In genomic region chr1:181090653-181091126, GRCh38 we compare ENCODE assay signal across 8 cellular contexts. TPM values are rescaled to one million over a fixed set of nuclear protein-coding genes. Genes with fewer than 3 reads are reported as not detected.
DNase-seq lines count a peak whose midpoint lies in the region; ATAC-seq and TF ChIP-seq lines count a peak whose summit lies in the region.

No MANE protein-coding gene starts in this region.

- H3K27me3 Mint-ChIP-seq in activated T-cell treated with anti-CD3 and anti-CD28 coated beads, Interleukin-2, amount 50 U/mL, for 24 hours, result no peaks in the 10 kb centered on the region

- H3K27ac ChIP-seq in hepatocyte, result peak overlapping the region; percentile 76

- no peak for TF ChIP-seq CTCF in hepatocyte (IDR thresholded peaks at IDR 0.05; ENCODE audit: poor library complexity)
- TF ChIP-seq CTCF in GM10266 (IDR thresholded peaks at IDR 0.05; ENCODE audit: control insufficient read depth, insufficient read depth, low read depth, missing control alignments), result no peak

- peaks cover 45% of the 10 kb centered on the region for H3K79me2 ChIP-seq in hepatocyte

- no peaks in the 10 kb centered on the region for H3K27me3 ChIP-seq in hepatocyte

- H3K36me3 ChIP-seq in hepatocyte (replicated peaks; ENCODE audit: insufficient read depth, low read depth), result no peaks in the 10 kb centered on the region

- H3K9me3 ChIP-seq in hepatocyte (ENCODE audit: low read depth), result no peaks in the 10 kb centered on the region

- peak overlapping the region; percentile 99 for H3K4me3 Mint-ChIP-seq in activated T-cell treated with anti-CD3 and anti-CD28 coated beads, Interleukin-2, amount 50 U/mL, for 24 hours

- DNase-seq in ACHN, result peak; percentile 23
- DNase-seq in HT1080 (ENCODE audit: low read depth), result peak; percentile 41
- DNase-seq in activated T-cell treated with anti-CD3 and anti-CD28 coated beads, Interleukin-2, amount 50 U/mL, for 24 hours, result no peak
- DNase-seq in hepatocyte (ENCODE audit: low spot score), result no peak
- peak; percentile 31 for DNase-seq in stimulated activated CD4-positive, alpha-beta T cell treated with anti-CD3 and anti-CD28 coated beads, Interleukin-4, amount 100 ng/mL, for 1 hour
- DNase-seq in GM10266 (ENCODE audit: extremely low spot score), result no peak
- DNase-seq in islet precursor cell, result no peak

- no peaks in the 10 kb centered on the region for H3K9me2 ChIP-seq in hepatocyte (replicated peaks; ENCODE audit: insufficient read depth)

- peaks cover 63% of the 10 kb centered on the region for H3K36me3 Mint-ChIP-seq in activated T-cell treated with anti-CD3 and anti-CD28 coated beads, Interleukin-2, amount 50 U/mL, for 24 hours (ENCODE audit: low read depth)

- H3K4me1 ChIP-seq in hepatocyte (ENCODE audit: insufficient read depth), result peaks cover 26% of the 10 kb centered on the region

- H3K4me1 Mint-ChIP-seq in activated T-cell treated with anti-CD3 and anti-CD28 coated beads, Interleukin-2, amount 50 U/mL, for 24 hours (ENCODE audit: low read depth), result peaks cover 51% of the 10 kb centered on the region

- H3K4me3 ChIP-seq in hepatocyte, result peak overlapping the region; percentile 89

- in situ Hi-C loops in ACHN (cut with HindIII; ENCODE audit: low pct_ligation_motif_present, low pct_unique_long_range_greater_than_20kb, low sequenced_read_pairs), result no loop called here

- peak overlapping the region; percentile 1 for H2AFZ ChIP-seq in hepatocyte

- H3K4me2 ChIP-seq in hepatocyte, result peak overlapping the region; percentile 73

- H3K27ac Mint-ChIP-seq in activated T-cell treated with anti-CD3 and anti-CD28 coated beads, Interleukin-2, amount 50 U/mL, for 24 hours, result peak overlapping the region; percentile 99

- 19% methylated on average over 9 of the region's 9 CpGs for WGBS in hepatocyte (ENCODE audit: low lambda C conversion rate, missing lambda C conversion rate)

- H3K9me3 Mint-ChIP-seq in activated T-cell treated with anti-CD3 and anti-CD28 coated beads, Interleukin-2, amount 50 U/mL, for 24 hours, result no peaks in the 10 kb centered on the region

- H4K20me1 ChIP-seq in hepatocyte (ENCODE audit: insufficient read depth, poor library complexity, severe bottlenecking), result peaks cover 9% of the 10 kb centered on the region

- ATAC-seq in HG03159 (IDR thresholded peaks at IDR 0.05; ENCODE audit: unreplicated experiment), result no peak

RNA-seq across cellular contexts. Expression of gene IER5, which starts 2.2 kb away (rescaled TPM):
- total RNA-seq in HT1080 (2014; rRNA removed; shearing (Covaris generic)), result 27.6 and 29.8 TPM in 2 replicates
- polyA plus RNA-seq in HT1080 (2015; cell fraction: cytosol; rRNA removed), result 23.7 and 26.6 TPM in 2 replicates
- polyA plus RNA-seq in HT1080 (2015; cell fraction: nucleus; rRNA removed), result 48.2 and 52.7 TPM in 2 replicates
- total RNA-seq in hepatocyte, result 13.0 and 16.6 TPM in 2 replicates
- polyA plus RNA-seq in hepatocyte, result 18.2 and 23.1 TPM in 2 replicates

RNA-seq across cellular contexts. Expression of gene MR1, which starts 56.9 kb away (rescaled TPM):
- 1.4 and 3.1 TPM in 2 replicates for total RNA-seq in HT1080 (2014; rRNA removed; shearing (Covaris generic))
- polyA plus RNA-seq in HT1080 (2015; cell fraction: cytosol; rRNA removed), result 3.3 and 5.1 TPM in 2 replicates
- polyA plus RNA-seq in HT1080 (2015; cell fraction: nucleus; rRNA removed), result 7.3 and 8.3 TPM in 2 replicates
- total RNA-seq in hepatocyte, result 7.8 and 8.9 TPM in 2 replicates
- 8.8 and 10.6 TPM in 2 replicates for polyA plus RNA-seq in hepatocyte

Comparison
In these comparisons a context has a peak if more than half of its experiments do, and no peak if none do; other contexts are left out.
1. DNase-seq: peak in ACHN (single experiment), HT1080 (single experiment) and stimulated activated CD4-positive, alpha-beta T cell treated with anti-CD3 and anti-CD28 coated beads, Interleukin-4, amount 100 ng/mL, for 1 hour (single experiment); none in activated T-cell treated with anti-CD3 and anti-CD28 coated beads, Interleukin-2, amount 50 U/mL, for 24 hours (single experiment), hepatocyte (single experiment), GM10266 (single experiment) and islet precursor cell (single experiment).